In the genomic region with DNA sequence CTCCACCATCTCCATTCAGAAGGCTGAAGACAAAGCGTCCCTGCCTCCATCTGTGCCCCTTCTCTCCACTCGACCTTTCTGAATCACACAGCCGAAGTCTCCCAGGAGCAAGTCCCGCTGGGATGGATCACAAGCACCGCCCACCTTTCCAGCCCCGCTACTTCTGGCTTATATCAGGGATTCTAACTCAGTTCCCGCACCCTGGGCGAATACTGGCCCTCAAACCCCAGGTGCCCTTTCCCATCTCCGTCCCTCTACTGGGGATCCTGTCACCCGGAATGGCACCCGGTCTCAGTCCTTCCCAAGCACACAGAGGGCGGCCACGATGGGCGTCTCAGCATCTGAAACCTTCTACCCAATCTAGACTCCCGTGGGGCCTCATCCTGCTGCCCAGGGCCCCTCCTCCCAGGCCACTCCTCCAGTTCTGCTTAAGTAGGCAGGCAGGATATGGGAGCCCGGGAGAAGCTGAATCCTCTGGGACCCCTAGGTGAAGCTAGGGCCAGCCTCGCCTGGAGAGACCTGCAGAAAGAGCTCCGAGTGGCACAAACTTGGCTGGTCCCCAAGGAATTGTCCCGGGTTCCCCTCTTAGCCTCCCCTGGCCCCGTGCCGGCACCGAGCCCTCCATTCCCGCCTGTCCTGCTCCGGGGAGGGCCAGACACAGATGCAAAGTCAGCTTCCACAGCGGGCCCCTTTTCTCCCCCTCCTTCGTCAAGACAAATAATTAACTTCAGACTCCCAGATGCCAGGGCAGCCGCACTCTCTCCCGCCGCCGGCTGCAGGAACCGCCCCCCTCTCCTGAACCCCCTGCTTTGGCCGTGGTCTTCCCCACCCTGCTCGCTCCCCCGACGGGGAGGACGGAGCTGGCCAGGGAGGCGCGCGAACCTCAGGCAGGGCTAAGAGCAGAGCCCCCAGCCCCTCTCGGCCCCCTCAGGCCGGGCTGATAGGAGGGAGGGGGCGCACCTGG, we compare ENCODE assay signal across 10 cellular contexts. TPM values are rescaled to one million over a fixed set of nuclear protein-coding genes. Genes with fewer than 3 reads are reported as not detected.
A peak's percentile ranks its signal among the peaks of the same experiment; 100 is the strongest.
DNase-seq lines count a peak whose midpoint lies in the region; ATAC-seq and TF ChIP-seq lines count a peak whose summit lies in the region.
"Had no signal": no experiment of that assay in that cellular context is flagged by ENCODE, and none has a peak within 500 bp of the region (broad histone marks: within the 10 kb centered on the region; RNA-seq: fewer than 3 reads in every experiment).

No MANE protein-coding gene starts in this region.

- intact Hi-C loops in Right ventricle myocardium superior (cut with DNase I) (no loop called here), psoas muscle (cut with DNase I) (no loop called here)

- H3K36me3 Mint-ChIP-seq in naive thymus-derived CD8-positive, alpha-beta T cell, result no peaks in the 10 kb centered on the region

- H3K27ac ChIP-seq in SK-N-MC, result no peak overlapping the region
- no peak overlapping the region for H3K27ac ChIP-seq in psoas muscle

- DNase-seq in DMS53 treated with DMSO at 0.1 percent for 48 hours (lab: John Stamatoyannopoulos, UW; ENCODE audit: unreplicated experiment) (peak; percentile 58), SK-N-MC (ENCODE audit: low read depth, low spot score) (no peak), Right ventricle myocardium superior (peak; percentile 45), psoas muscle (no peak), NCI-H1048 (lab: John Stamatoyannopoulos, UW) (no peak), NCI-H446 (lab: John Stamatoyannopoulos, UW) (no peak)
- DNase-seq in naive thymus-derived CD8-positive, alpha-beta T cell, result no peak
- DNase-seq: activated naive CD4-positive, alpha-beta T cell treated with anti-CD3 and anti-CD28 coated beads for 36 hours; NCI-H1417 had no signal

- H3K27ac Mint-ChIP-seq in naive thymus-derived CD8-positive, alpha-beta T cell, result no peak overlapping the region
- H3K27ac Mint-ChIP-seq: activated naive CD4-positive, alpha-beta T cell treated with anti-CD3 and anti-CD28 coated beads for 36 hours had no signal

- H3K36me3 ChIP-seq in SK-N-MC (ENCODE audit: insufficient read depth, low read length), result no peaks in the 10 kb centered on the region
- H3K36me3 ChIP-seq in psoas muscle (ENCODE audit: insufficient read depth in 1 of 2, low read depth in 1 of 2), result no peaks in the 10 kb centered on the region

- TF ChIP-seq CTCF in psoas muscle (IDR thresholded peaks at IDR 0.05), result no peak

- peaks cover 2 to 14% (median 4%) of the 10 kb centered on the region in 4 donors for H3K4me1 Mint-ChIP-seq in naive thymus-derived CD8-positive, alpha-beta T cell

- ATAC-seq in Right ventricle myocardium superior (ENCODE audit: poor library complexity) (no peak), psoas muscle (no peak), HG03095 (IDR thresholded peaks at IDR 0.05; ENCODE audit: unreplicated experiment) (no peak)
- ATAC-seq in naive thymus-derived CD8-positive, alpha-beta T cell, result no peak

- POLR2A ChIA-PET in naive thymus-derived CD8-positive, alpha-beta T cell (lab: Charles Lee), result no interaction called here

- H3K4me3 ChIP-seq in SK-N-MC (peak overlapping the region; percentile 38; the same call in 1 of the 2 replicates), psoas muscle (peak overlapping the region; percentile 32)

- 11 to 12% (median 12%) methylated on average over 37 to 42 of the region's 42 CpGs for WGBS in psoas muscle, 3 donors

- H3K9me3 ChIP-seq in SK-N-MC (ENCODE audit: low read depth, low read length) (no peaks in the 10 kb centered on the region), psoas muscle (no peaks in the 10 kb centered on the region)

- H3K4me1 ChIP-seq in psoas muscle, result no peaks in the 10 kb centered on the region

- no peak overlapping the region for H3K9ac ChIP-seq in SK-N-MC (ENCODE audit: insufficient read length)

- no peaks in the 10 kb centered on the region for H3K9me3 Mint-ChIP-seq in naive thymus-derived CD8-positive, alpha-beta T cell
- H3K9me3 Mint-ChIP-seq: activated naive CD4-positive, alpha-beta T cell treated with anti-CD3 and anti-CD28 coated beads for 36 hours had no signal

- H3K27me3 Mint-ChIP-seq in naive thymus-derived CD8-positive, alpha-beta T cell, result peaks cover 12 to 89% (median 59%) of the 10 kb centered on the region in 5 donors

- H3K27me3 ChIP-seq in psoas muscle (ENCODE audit: insufficient read depth in 3 of 3, low read length in 2 of 3), result peaks cover 0 to 65% (median 27%) of the 10 kb centered on the region in 3 donors

- H3K4me3 Mint-ChIP-seq in naive thymus-derived CD8-positive, alpha-beta T cell, result no peak overlapping the region
- H3K4me3 Mint-ChIP-seq: activated naive CD4-positive, alpha-beta T cell treated with anti-CD3 and anti-CD28 coated beads for 36 hours had no signal

RNA-seq across cellular contexts. Expression of gene KCP, which starts 0.6 kb away (rescaled TPM):
- total RNA-seq in Right ventricle myocardium superior (0.11 TPM), psoas muscle (under 1 TPM; 0.08 to 0.34 (median 0.23) TPM)
- under 1 TPM; 0.03 to 0.16 (median 0.12) TPM for polyA plus RNA-seq in psoas muscle
- total RNA-seq in naive thymus-derived CD8-positive, alpha-beta T cell, result under 1 TPM; 0.29 to 0.33 TPM
- not detected for polyA plus RNA-seq in naive thymus-derived CD8-positive, alpha-beta T cell
- total RNA-seq: activated naive CD4-positive, alpha-beta T cell treated with anti-CD3 and anti-CD28 coated beads for 36 hours had no signal

RNA-seq across cellular contexts. Expression of gene IRF5, which starts 27.8 kb away (rescaled TPM):
- 1.9 TPM for total RNA-seq in Right ventricle myocardium superior
- total RNA-seq in psoas muscle, result 1 to 10 TPM; 1.2 to 1.6 (median 1.3) TPM
- polyA plus RNA-seq in psoas muscle, result under 1 TPM; 0.44 to 0.80 (median 0.78) TPM
- 1 to 10 TPM; 2.3 to 3.0 TPM for total RNA-seq in naive thymus-derived CD8-positive, alpha-beta T cell
- under 1 TPM; 0.20 to 0.42 (median 0.40) TPM for polyA plus RNA-seq in naive thymus-derived CD8-positive, alpha-beta T cell

RNA-seq across cellular contexts. Expression of gene ATP6V1F, which starts 47.2 kb away (rescaled TPM):
- 119 TPM for total RNA-seq in Right ventricle myocardium superior
- 100 to 1,000 TPM; 103 to 210 (median 131) TPM for total RNA-seq in psoas muscle
- polyA plus RNA-seq in psoas muscle, result 100 to 1,000 TPM; 141 to 156 (median 143) TPM
- 10 to 100 TPM; 65.1 to 69.2 TPM for total RNA-seq in naive thymus-derived CD8-positive, alpha-beta T cell
- polyA plus RNA-seq in naive thymus-derived CD8-positive, alpha-beta T cell, result 100 to 1,000 TPM; 305 to 319 (median 313) TPM

Comparison
In these comparisons a context has a peak if more than half of its experiments do, and no peak if none do; other contexts are left out.
1. DNase-seq: peak in DMS53 treated with DMSO at 0.1 percent for 48 hours (single experiment) and Right ventricle myocardium superior (single experiment); none in SK-N-MC (single experiment), psoas muscle (0 of 2), NCI-H1048 (single experiment), NCI-H446 (0 of 2) and naive thymus-derived CD8-positive, alpha-beta T cell (0 of 10).